ENCODE assay signal across 10 cellular contexts in genomic region chr15:67945951-67946700, GRCh38.
A peak's percentile ranks its signal among the peaks of the same experiment; 100 is the strongest.
DNase-seq lines count a peak whose midpoint lies in the region; ATAC-seq and TF ChIP-seq lines count a peak whose summit lies in the region.
"Had no signal": no experiment of that assay in that cellular context is flagged by ENCODE, and none has a peak within 500 bp of the region (broad histone marks: within the 10 kb centered on the region; RNA-seq: fewer than 3 reads in every experiment).

No MANE protein-coding gene starts in this region.

- H3K27ac Mint-ChIP-seq in central memory CD8-positive, alpha-beta T cell (ENCODE audit: low read depth), result peak overlapping the region; percentile 52
- no peak overlapping the region for H3K27ac Mint-ChIP-seq in natural killer cell
- no peak overlapping the region for H3K27ac Mint-ChIP-seq in T-cell

- no peaks in the 10 kb centered on the region for H3K4me1 ChIP-seq in BE2C
- H3K4me1 ChIP-seq: right lobe of liver had no signal

- no peaks in the 10 kb centered on the region for H3K9me3 ChIP-seq in BE2C
- H3K9me3 ChIP-seq: right lobe of liver had no signal

- peaks cover 10% of the 10 kb centered on the region for H3K4me1 Mint-ChIP-seq in central memory CD8-positive, alpha-beta T cell
- H3K4me1 Mint-ChIP-seq in natural killer cell, result peaks cover 0 to 5% of the 10 kb centered on the region in 2 donors
- H3K4me1 Mint-ChIP-seq in T-cell, result peaks cover 9 to 13% (median 11%) of the 10 kb centered on the region in 3 donors

- peak; percentile 25 for DNase-seq in BE2C
- DNase-seq in KBM-7, result peak; percentile 35
- DNase-seq in central memory CD8-positive, alpha-beta T cell (ENCODE audit: low spot score in 2 of 2), result no peak
- DNase-seq in medulla oblongata (ENCODE audit: extremely low spot score), result peak; percentile 39
- DNase-seq in natural killer cell, result no peak
- DNase-seq in T-cell, result no peak
- no peak for DNase-seq in DMS153 (lab: John Stamatoyannopoulos, UW)
- DNase-seq: NCI-H1105 had no signal

- peak overlapping the region; percentile 18 for H3K4me3 Mint-ChIP-seq in central memory CD8-positive, alpha-beta T cell
- no peak overlapping the region for H3K4me3 Mint-ChIP-seq in natural killer cell
- peak overlapping the region in 1 of 3 donors; percentile 48 for H3K4me3 Mint-ChIP-seq in T-cell

- H3K27me3 ChIP-seq in BE2C, result no peaks in the 10 kb centered on the region
- H3K27me3 ChIP-seq: right lobe of liver had no signal

- H3K27me3 Mint-ChIP-seq in central memory CD8-positive, alpha-beta T cell, result peaks cover 4% of the 10 kb centered on the region
- peaks cover 0 to 2% of the 10 kb centered on the region in 2 donors for H3K27me3 Mint-ChIP-seq in natural killer cell (ENCODE audit: low read depth in 2 of 2)
- peaks cover 0 to 2% of the 10 kb centered on the region in 2 donors for H3K27me3 Mint-ChIP-seq in T-cell

- POLR2A ChIA-PET in T-cell (lab: Charles Lee), result no interaction called here

- intact Hi-C loops in natural killer cell (cut with micrococcal nuclease), result no loop called here

- CTCF ChIA-PET in T-cell (lab: Charles Lee), result no interaction called here

- no peaks in the 10 kb centered on the region for H3K36me3 ChIP-seq in BE2C
- H3K36me3 ChIP-seq: right lobe of liver had no signal

- TF ChIP-seq CTCF in BE2C (IDR thresholded peaks at IDR 0.05; ENCODE audit: low read depth, low read length), result no peak
- no peak for TF ChIP-seq CTCF in natural killer cell (IDR thresholded peaks at IDR 0.05)

- no peaks in the 10 kb centered on the region for H3K9me3 Mint-ChIP-seq in central memory CD8-positive, alpha-beta T cell
- H3K9me3 Mint-ChIP-seq in natural killer cell, result no peaks in the 10 kb centered on the region
- no peaks in the 10 kb centered on the region for H3K9me3 Mint-ChIP-seq in T-cell

- in situ Hi-C loops in KBM-7 (cut with MboI; ENCODE audit: low pct_unique_long_range_greater_than_20kb, low sequenced_read_pairs), result no loop called here

- H3K4me3 ChIP-seq in BE2C (ENCODE audit: low read depth, low read length), result no peak overlapping the region
- H3K4me3 ChIP-seq: right lobe of liver had no signal

- ATAC-seq in central memory CD8-positive, alpha-beta T cell (replicated peaks; ENCODE audit: extremely low read depth, poor library complexity, severe bottlenecking), result no peak
- ATAC-seq in natural killer cell (no peak), GM18520 (IDR thresholded peaks at IDR 0.05; ENCODE audit: unreplicated experiment) (no peak), T-cell (replicated peaks in 1 of 4) (no peak)
- ATAC-seq: right lobe of liver had no signal

- H3K36me3 Mint-ChIP-seq in central memory CD8-positive, alpha-beta T cell (ENCODE audit: insufficient read depth), result no peaks in the 10 kb centered on the region
- H3K36me3 Mint-ChIP-seq in natural killer cell, result no peaks in the 10 kb centered on the region
- H3K36me3 Mint-ChIP-seq in T-cell, result no peaks in the 10 kb centered on the region

Comparison
In these comparisons a context has a peak if more than half of its experiments do, and no peak if none do; other contexts are left out.
1. DNase-seq: peak in BE2C (single experiment), KBM-7 (single experiment) and medulla oblongata (single experiment); none in central memory CD8-positive, alpha-beta T cell (0 of 2), natural killer cell (single experiment), T-cell (0 of 34) and DMS153 (single experiment).